Comparison of ENCODE assay signal across 12 cellular contexts in genomic region chr17:66652840-66653507, GRCh38.
A peak's percentile ranks its signal among the peaks of the same experiment; 100 is the strongest.
DNase-seq lines count a peak whose midpoint lies in the region; ATAC-seq and TF ChIP-seq lines count a peak whose summit lies in the region.
"Had no signal": no experiment of that assay in that cellular context is flagged by ENCODE, and none has a peak within 500 bp of the region (broad histone marks: within the 10 kb centered on the region; RNA-seq: fewer than 3 reads in every experiment).

No MANE protein-coding gene starts in this region.

- H3K36me3 Mint-ChIP-seq in activated CD8-positive, alpha-beta T cell treated with anti-CD3 and anti-CD28 coated beads for 36 hours (ENCODE audit: low read depth) = peaks cover 76% of the 10 kb centered on the region
- H3K36me3 Mint-ChIP-seq in activated CD8-positive, alpha-beta T cell treated with anti-CD3 and anti-CD28 coated beads, Interleukin-2, amount 10 ng/mL, durations not matched to agents 7 days and 5 days (ENCODE audit: low read depth) = peaks cover 66% of the 10 kb centered on the region
- peaks cover 70% of the 10 kb centered on the region for H3K36me3 Mint-ChIP-seq in activated naive CD8-positive, alpha-beta T cell treated with anti-CD3 and anti-CD28 coated beads, Interleukin-2, amount 50 U/mL, for 24 hours (ENCODE audit: low read depth)

- ATAC-seq in activated CD8-positive, alpha-beta T cell treated with anti-CD3 and anti-CD28 coated beads for 36 hours = peak; percentile 34
- no peak for ATAC-seq in activated CD8-positive, alpha-beta T cell treated with anti-CD3 and anti-CD28 coated beads, Interleukin-2, amount 10 ng/mL, durations not matched to agents 7 days and 5 days
- ATAC-seq in HG03442 (IDR thresholded peaks at IDR 0.05; ENCODE audit: unreplicated experiment) (peak; percentile 41), HG03097 (IDR thresholded peaks at IDR 0.05; ENCODE audit: low FRiP score, unreplicated experiment) (no peak), HG03039 (IDR thresholded peaks at IDR 0.05; ENCODE audit: unreplicated experiment) (no peak)
- ATAC-seq in activated naive CD8-positive, alpha-beta T cell treated with anti-CD3 and anti-CD28 coated beads, Interleukin-2, amount 50 U/mL, for 24 hours = peak; percentile 51

- H3K9me3 Mint-ChIP-seq in activated CD8-positive, alpha-beta T cell treated with anti-CD3 and anti-CD28 coated beads for 36 hours = peaks cover 7% of the 10 kb centered on the region
- peaks cover 4% of the 10 kb centered on the region for H3K9me3 Mint-ChIP-seq in activated CD8-positive, alpha-beta T cell treated with anti-CD3 and anti-CD28 coated beads, Interleukin-2, amount 10 ng/mL, durations not matched to agents 7 days and 5 days (ENCODE audit: insufficient read depth)
- peaks cover 3% of the 10 kb centered on the region for H3K9me3 Mint-ChIP-seq in activated naive CD8-positive, alpha-beta T cell treated with anti-CD3 and anti-CD28 coated beads, Interleukin-2, amount 50 U/mL, for 24 hours

- peaks cover 54% of the 10 kb centered on the region for H3K4me1 Mint-ChIP-seq in activated CD8-positive, alpha-beta T cell treated with anti-CD3 and anti-CD28 coated beads for 36 hours (ENCODE audit: low read depth)
- peaks cover 24% of the 10 kb centered on the region for H3K4me1 Mint-ChIP-seq in activated CD8-positive, alpha-beta T cell treated with anti-CD3 and anti-CD28 coated beads, Interleukin-2, amount 10 ng/mL, durations not matched to agents 7 days and 5 days (ENCODE audit: low read depth)
- H3K4me1 Mint-ChIP-seq in activated naive CD8-positive, alpha-beta T cell treated with anti-CD3 and anti-CD28 coated beads, Interleukin-2, amount 50 U/mL, for 24 hours = peaks cover 74% of the 10 kb centered on the region

- no peak for DNase-seq in activated CD8-positive, alpha-beta T cell treated with anti-CD3 and anti-CD28 coated beads for 36 hours
- no peak for DNase-seq in activated CD8-positive, alpha-beta T cell treated with anti-CD3 and anti-CD28 coated beads, Interleukin-2, amount 10 ng/mL, durations not matched to agents 7 days and 5 days
- DNase-seq in activated naive CD8-positive, alpha-beta T cell treated with anti-CD3 and anti-CD28 coated beads, Interleukin-2, amount 50 U/mL, for 24 hours = no peak
- DNase-seq in iris pigment epithelial cell (ENCODE audit: low read depth) (peak; percentile 70), GDM1 (lab: John Stamatoyannopoulos, UW) (no peak)
- DNase-seq: amniotic stem cell, NCI-H1048, SJCRH30 had no signal

- TF ChIP-seq CTCF in activated CD8-positive, alpha-beta T cell treated with anti-CD3 and anti-CD28 coated beads for 36 hours (IDR thresholded peaks at IDR 0.05) = no peak

- H3K4me3 Mint-ChIP-seq in activated CD8-positive, alpha-beta T cell treated with anti-CD3 and anti-CD28 coated beads for 36 hours = no peak overlapping the region
- no peak overlapping the region for H3K4me3 Mint-ChIP-seq in activated CD8-positive, alpha-beta T cell treated with anti-CD3 and anti-CD28 coated beads, Interleukin-2, amount 10 ng/mL, durations not matched to agents 7 days and 5 days
- no peak overlapping the region for H3K4me3 Mint-ChIP-seq in activated naive CD8-positive, alpha-beta T cell treated with anti-CD3 and anti-CD28 coated beads, Interleukin-2, amount 50 U/mL, for 24 hours
- H3K4me3 Mint-ChIP-seq: dendritic cell treated with granulocyte-macrophage colony-stimulating factor and Interleukin-4, amounts not matched to agents 40 ng/mL and 50 ng/mL, for 4 days had no signal

- CTCF ChIA-PET in activated CD8-positive, alpha-beta T cell treated with anti-CD3 and anti-CD28 coated beads for 36 hours (lab: Charles Lee) = interaction anchor here (1.5 kb wide), 1 partner anchor 86 kb away, joined by 4 read pairs; no protein-coding TSS in a partner anchor
- CTCF ChIA-PET in activated CD8-positive, alpha-beta T cell treated with anti-CD3 and anti-CD28 coated beads, Interleukin-2, amount 10 ng/mL, durations not matched to agents 7 days and 5 days (lab: Charles Lee) = interaction anchor here (1.0 kb wide), 1 partner anchor 20 kb away, joined by 3 read pairs; no protein-coding TSS in a partner anchor

- intact Hi-C loops in activated CD8-positive, alpha-beta T cell treated with anti-CD3 and anti-CD28 coated beads for 36 hours (cut with micrococcal nuclease) = no loop called here

- H3K27me3 Mint-ChIP-seq in activated CD8-positive, alpha-beta T cell treated with anti-CD3 and anti-CD28 coated beads for 36 hours = no peaks in the 10 kb centered on the region
- H3K27me3 Mint-ChIP-seq in activated CD8-positive, alpha-beta T cell treated with anti-CD3 and anti-CD28 coated beads, Interleukin-2, amount 10 ng/mL, durations not matched to agents 7 days and 5 days (ENCODE audit: low read depth) = no peaks in the 10 kb centered on the region
- H3K27me3 Mint-ChIP-seq in activated naive CD8-positive, alpha-beta T cell treated with anti-CD3 and anti-CD28 coated beads, Interleukin-2, amount 50 U/mL, for 24 hours = no peaks in the 10 kb centered on the region
- H3K27me3 Mint-ChIP-seq: dendritic cell treated with granulocyte-macrophage colony-stimulating factor and Interleukin-4, amounts not matched to agents 40 ng/mL and 50 ng/mL, for 4 days had no signal

- POLR2A ChIA-PET in activated CD8-positive, alpha-beta T cell treated with anti-CD3 and anti-CD28 coated beads for 36 hours (lab: Charles Lee) = no interaction called here
- POLR2A ChIA-PET in activated CD8-positive, alpha-beta T cell treated with anti-CD3 and anti-CD28 coated beads, Interleukin-2, amount 10 ng/mL, durations not matched to agents 7 days and 5 days (lab: Charles Lee) = no interaction called here

- no peak overlapping the region for H3K27ac Mint-ChIP-seq in activated CD8-positive, alpha-beta T cell treated with anti-CD3 and anti-CD28 coated beads for 36 hours
- H3K27ac Mint-ChIP-seq in activated CD8-positive, alpha-beta T cell treated with anti-CD3 and anti-CD28 coated beads, Interleukin-2, amount 10 ng/mL, durations not matched to agents 7 days and 5 days = no peak overlapping the region
- H3K27ac Mint-ChIP-seq in activated naive CD8-positive, alpha-beta T cell treated with anti-CD3 and anti-CD28 coated beads, Interleukin-2, amount 50 U/mL, for 24 hours = peak overlapping the region; percentile 38
- H3K27ac Mint-ChIP-seq: dendritic cell treated with granulocyte-macrophage colony-stimulating factor and Interleukin-4, amounts not matched to agents 40 ng/mL and 50 ng/mL, for 4 days had no signal

Comparison
In these comparisons a context has a peak if more than half of its experiments do, and no peak if none do; other contexts are left out.
1. ATAC-seq: peak in activated CD8-positive, alpha-beta T cell treated with anti-CD3 and anti-CD28 coated beads for 36 hours (single experiment), HG03442 (single experiment) and activated naive CD8-positive, alpha-beta T cell treated with anti-CD3 and anti-CD28 coated beads, Interleukin-2, amount 50 U/mL, for 24 hours (single experiment); none in activated CD8-positive, alpha-beta T cell treated with anti-CD3 and anti-CD28 coated beads, Interleukin-2, amount 10 ng/mL, durations not matched to agents 7 days and 5 days (single experiment), HG03097 (single experiment) and HG03039 (single experiment).